11 cellular contexts compared by ENCODE assay signal in genomic region chr3:54374214-54374855, GRCh38.
DNase-seq lines count a peak whose midpoint lies in the region; ATAC-seq and TF ChIP-seq lines count a peak whose summit lies in the region.
"Had no signal": no experiment of that assay in that cellular context is flagged by ENCODE, and none has a peak within 500 bp of the region (broad histone marks: within the 10 kb centered on the region; RNA-seq: fewer than 3 reads in every experiment).

No MANE protein-coding gene starts in this region.

- ATAC-seq in GM21737 (IDR thresholded peaks at IDR 0.05; ENCODE audit: unreplicated experiment) (no peak), GM21390 (IDR thresholded peaks at IDR 0.05; ENCODE audit: unreplicated experiment) (no peak)

- H3F3A ChIP-seq in Loucy (ENCODE audit: low read depth): no peaks in the 10 kb centered on the region

- H3K36me3 ChIP-seq in Loucy (ENCODE audit: insufficient read depth, low read length): no peaks in the 10 kb centered on the region

- no peaks in the 10 kb centered on the region for H3K4me1 ChIP-seq in Loucy (ENCODE audit: insufficient read depth, low read length, poor library complexity, severe bottlenecking)

- H3K79me2 ChIP-seq in Loucy (ENCODE audit: insufficient read depth, low read length): no peaks in the 10 kb centered on the region

- H2AFZ ChIP-seq in Loucy (ENCODE audit: low read length): no peak overlapping the region

- TF ChIP-seq CTCF in Loucy (conservative IDR thresholded peaks at IDR 0.05; ENCODE audit: low read length) (peak; percentile 82), epithelial cell of esophagus (IDR thresholded peaks at IDR 0.05; ENCODE audit: insufficient read depth, low read depth, low read length, missing control alignments) (peak; percentile 26), retinal pigment epithelial cell (conservative IDR thresholded peaks at IDR 0.05; ENCODE audit: low read depth, low read length) (peak; percentile 27)

- H3K4me2 ChIP-seq in Loucy (ENCODE audit: low read depth, low read length, poor library complexity, severe bottlenecking): no peak overlapping the region

- no peaks in the 10 kb centered on the region for H3K9me3 ChIP-seq in Loucy (ENCODE audit: insufficient read depth, low read depth, low read length)

- no peaks in the 10 kb centered on the region for H4K20me1 ChIP-seq in Loucy (ENCODE audit: insufficient read depth, low read length, poor library complexity, severe bottlenecking)

- H3K9ac ChIP-seq in Loucy (ENCODE audit: low read depth, low read length, poor library complexity, severe bottlenecking): no peak overlapping the region

- DNase-seq in DMS 273 (lab: John Stamatoyannopoulos, UW; ENCODE audit: unreplicated experiment) (peak; percentile 56), DMS 273 treated with DMSO at 0.1 percent for 48 hours (lab: John Stamatoyannopoulos, UW) (no peak), epithelial cell of esophagus (ENCODE audit: low read depth) (no peak), retinal pigment epithelial cell (ENCODE audit: low read depth) (no peak)
- DNase-seq in activated CD8-positive, alpha-beta memory T cell treated with anti-CD3 and anti-CD28 coated beads, Interleukin-2, amount 50 U/mL, for 4 hours: no peak
- DNase-seq: 8988T; activated T-cell treated with anti-CD3 and anti-CD28 coated beads, Interleukin-2, amount 50 U/mL, for 4 hours had no signal

- H3K9me2 ChIP-seq in Loucy (replicated peaks; ENCODE audit: low read depth, low read length): no peaks in the 10 kb centered on the region

- H3K27me3 ChIP-seq in Loucy (ENCODE audit: insufficient read depth, low read length, poor library complexity, severe bottlenecking): no peaks in the 10 kb centered on the region

- H3K4me3 ChIP-seq in Loucy (ENCODE audit: low read length, poor library complexity, severe bottlenecking) (no peak overlapping the region), epithelial cell of esophagus (ENCODE audit: low read length) (no peak overlapping the region), retinal pigment epithelial cell (ENCODE audit: low read length) (no peak overlapping the region)
- H3K4me3 ChIP-seq: lung had no signal

Comparison
In these comparisons a context has a peak if more than half of its experiments do, and no peak if none do; other contexts are left out.
1. CTCF ChIP-seq: peak in every context shown above with its lines; median percentile 82 in Loucy; 27 in retinal pigment epithelial cell; 26 in epithelial cell of esophagus.